Comparison of ENCODE assay signal across 8 cellular contexts in genomic region chr18:59402432-59403090, GRCh38.
A peak's percentile ranks its signal among the peaks of the same experiment; 100 is the strongest.
DNase-seq lines count a peak whose midpoint lies in the region; ATAC-seq and TF ChIP-seq lines count a peak whose summit lies in the region.

No MANE protein-coding gene starts in this region.

- H3K27ac ChIP-seq in C4-2B: no peak overlapping the region

- peak; percentile 98 for TF ChIP-seq CTCF in C4-2B (conservative IDR thresholded peaks at IDR 0.05)

- ATAC-seq in HG03342 (IDR thresholded peaks at IDR 0.05; ENCODE audit: unreplicated experiment): peak; percentile 97

- DNase-seq in GM19240 (ENCODE audit: insufficient read length, low spot score) (peak; percentile 74), NCI-H345 (lab: John Stamatoyannopoulos, UW) (peak; percentile 97), kidney tubule cell (ENCODE audit: low spot score) (peak; percentile 93)
- peak; percentile 9 to 60 (median 30) for DNase-seq in activated CD4-positive, CD25-positive, alpha-beta regulatory T cell (lab: John Stamatoyannopoulos, UW)
- peak; percentile 52 for DNase-seq in central memory CD4-positive, alpha-beta T cell
- DNase-seq in stimulated activated CD4-positive, alpha-beta T cell treated with anti-CD3 and anti-CD28 coated beads, Interleukin-4, amount 100 ng/mL, for 48 hours (ENCODE audit: low read depth in 2 of 2): peak; percentile 60 to 64

Comparison
In these comparisons a context has a peak if more than half of its experiments do, and no peak if none do; other contexts are left out.
1. DNase-seq: peak in every context shown above with its lines; median percentile 97 in NCI-H345; 93 in kidney tubule cell; 74 in GM19240; 62 in stimulated activated CD4-positive, alpha-beta T cell treated with anti-CD3 and anti-CD28 coated beads, Interleukin-4, amount 100 ng/mL, for 48 hours; 52 in central memory CD4-positive, alpha-beta T cell; 30 in activated CD4-positive, CD25-positive, alpha-beta regulatory T cell.